In genomic region chr4:123676550-123677229, GRCh38 we compare ENCODE assay signal across 1 cellular context.
TF ChIP-seq lines count a peak whose summit lies in the region.

No MANE protein-coding gene starts in this region.

TF ChIP-seq in SK-N-SH, 30 proteins besides CTCF, POLR2A, EP300 and RAD21 (continued from another document):
- no peak for TF ChIP-seq MAX (IDR thresholded peaks at IDR 0.05; ENCODE audit: low read depth)
- no peak for TF ChIP-seq SIN3A (IDR thresholded peaks at IDR 0.05; ENCODE audit: borderline replicate concordance, low read depth, low read length)
- TF ChIP-seq ZBTB33 (IDR thresholded peaks at IDR 0.05; ENCODE audit: borderline replicate concordance, low read depth): no peak
- no peak for TF ChIP-seq FOSL2 (IDR thresholded peaks at IDR 0.05; ENCODE audit: borderline replicate concordance, low read depth)
- no peak for TF ChIP-seq RCOR1 (IDR thresholded peaks at IDR 0.05; ENCODE audit: low read length)
- no peak for TF ChIP-seq POLR2AphosphoS5 (IDR thresholded peaks at IDR 0.05; ENCODE audit: low read depth, low read length)
- no peak for TF ChIP-seq FOXM1 (IDR thresholded peaks at IDR 0.05; ENCODE audit: low read depth)
- no peak for TF ChIP-seq TCF12 (IDR thresholded peaks at IDR 0.05)
